ENCODE assay signal across 12 cellular contexts in the genomic region with DNA sequence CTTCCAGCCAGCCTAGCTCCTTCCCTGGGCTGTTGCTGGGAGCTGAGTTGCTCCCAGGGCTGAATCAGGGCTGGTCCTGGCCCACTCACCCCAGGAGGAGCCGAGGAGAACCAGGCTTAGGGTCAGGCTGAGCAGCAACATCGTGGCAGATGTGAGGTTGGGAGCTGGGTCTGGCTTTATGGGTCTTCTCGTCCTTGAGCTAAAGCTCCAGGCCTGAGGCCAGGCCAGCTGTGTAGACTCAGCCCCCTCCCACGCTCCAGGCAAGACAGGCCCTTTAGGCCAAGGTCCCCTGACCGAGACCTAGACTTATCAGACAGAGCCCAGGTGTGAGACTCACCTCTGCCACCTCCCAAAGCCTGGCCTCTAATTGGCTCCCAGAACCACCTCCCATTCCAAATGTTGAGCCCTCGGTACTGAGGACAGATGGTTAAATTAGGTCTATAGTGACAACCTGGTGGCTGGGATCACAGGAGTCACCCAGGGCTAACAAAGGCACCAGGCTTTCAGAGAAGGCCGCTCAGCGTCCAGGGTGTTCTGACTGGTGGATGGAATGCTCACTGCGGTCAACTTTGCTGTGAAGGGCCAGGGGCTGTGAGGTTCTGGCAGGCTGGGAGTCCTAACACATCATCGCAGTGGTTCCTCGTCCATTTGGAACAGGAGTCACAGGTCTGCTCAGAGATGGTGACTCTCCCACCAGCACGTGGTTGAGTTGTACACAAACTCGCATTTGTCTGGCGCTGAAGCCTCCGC. TPM values are rescaled to one million over a fixed set of nuclear protein-coding genes. Genes with fewer than 3 reads are reported as not detected.
DNase-seq lines count a peak whose midpoint lies in the region; ATAC-seq and TF ChIP-seq lines count a peak whose summit lies in the region.
"Had no signal": no experiment of that assay in that cellular context is flagged by ENCODE, and none has a peak within 500 bp of the region (broad histone marks: within the 10 kb centered on the region; RNA-seq: fewer than 3 reads in every experiment).

A gene (minus strand): TSS at position 151 of the 750 bp plus-strand sequence. CDS start 10 bp downstream, at position 141.

- no peak within 1 kb of the TSS for H3K4me3 ChIP-seq in psoas muscle

- H3K4me1 Mint-ChIP-seq in activated CD8-positive, alpha-beta memory T cell treated with anti-CD3 and anti-CD28 coated beads, Interleukin-2, amount 10 ng/mL, durations not matched to agents 7 days and 5 days, result peaks cover 16% of the 10 kb centered on the region
- peaks cover 13% of the 10 kb centered on the region for H3K4me1 Mint-ChIP-seq in endothelial cell (ENCODE audit: unreplicated experiment)

- H3K4me1 ChIP-seq in psoas muscle, result peaks cover 21% of the 10 kb centered on the region

- no peak within 1 kb of the TSS for H3K27ac ChIP-seq in psoas muscle

- peaks cover 25% of the 10 kb centered on the region for H3K36me3 Mint-ChIP-seq in activated CD8-positive, alpha-beta memory T cell treated with anti-CD3 and anti-CD28 coated beads, Interleukin-2, amount 10 ng/mL, durations not matched to agents 7 days and 5 days
- H3K36me3 Mint-ChIP-seq in endothelial cell (ENCODE audit: low read depth, unreplicated experiment), result peaks cover 2% of the 10 kb centered on the region

- peaks cover 0 to 36% of the 10 kb centered on the region in 2 donors for H3K36me3 ChIP-seq in psoas muscle (ENCODE audit: insufficient read depth in 1 of 2, low read depth in 1 of 2)

- no peak within 1 kb of the TSS for H3K4me3 Mint-ChIP-seq in activated CD8-positive, alpha-beta memory T cell treated with anti-CD3 and anti-CD28 coated beads, Interleukin-2, amount 10 ng/mL, durations not matched to agents 7 days and 5 days
- no peak within 1 kb of the TSS for H3K4me3 Mint-ChIP-seq in endothelial cell (ENCODE audit: unreplicated experiment)

- intact Hi-C loops in psoas muscle (cut with DNase I), result loop anchor here in 1 of 2 donors (10.0 kb wide), 1 partner anchor 407 kb away; a partner anchor contains a TSS

- DNase-seq in activated CD8-positive, alpha-beta memory T cell treated with anti-CD3 and anti-CD28 coated beads, Interleukin-2, amount 10 ng/mL, durations not matched to agents 7 days and 5 days, result no peak
- no peak for DNase-seq in activated CD8-positive, alpha-beta memory T cell treated with anti-CD3 and anti-CD28 coated beads for 24 hours
- no peak for DNase-seq in endothelial cell (ENCODE audit: low spot score)
- peak in 1 of 2 donors; percentile 50 for DNase-seq in psoas muscle
- no peak for DNase-seq in omental fat pad (ENCODE audit: low spot score)
- DNase-seq in Ammon's horn (ENCODE audit: low spot score), result no peak
- DNase-seq: DMS79, NCI-H1048 had no signal

- peak; percentile 31; the same call in 1 of the 2 replicates for TF ChIP-seq POLR2A in Raji (IDR thresholded peaks at IDR 0.05; ENCODE audit: insufficient read depth, low read depth, low read length)

- TF ChIP-seq CTCF in endothelial cell (IDR thresholded peaks at IDR 0.05; ENCODE audit: unreplicated experiment) (peak; percentile 41), psoas muscle (IDR thresholded peaks at IDR 0.05) (peak; percentile 6), omental fat pad (IDR thresholded peaks at IDR 0.05) (no peak)

- no peaks in the 10 kb centered on the region for H3K9me3 ChIP-seq in psoas muscle

- CTCF ChIA-PET in activated CD8-positive, alpha-beta memory T cell treated with anti-CD3 and anti-CD28 coated beads, Interleukin-2, amount 10 ng/mL, durations not matched to agents 7 days and 5 days (lab: Charles Lee), result interaction anchor here (0.6 to 2.0 kb wide), 5 partner anchors 48 to 397 kb away, joined by 3 to 12 read pairs (median 7); a partner anchor contains a TSS

- no peaks in the 10 kb centered on the region for H3K27me3 Mint-ChIP-seq in activated CD8-positive, alpha-beta memory T cell treated with anti-CD3 and anti-CD28 coated beads, Interleukin-2, amount 10 ng/mL, durations not matched to agents 7 days and 5 days
- H3K27me3 Mint-ChIP-seq in endothelial cell (ENCODE audit: unreplicated experiment), result peaks cover 31% of the 10 kb centered on the region

- ATAC-seq in activated CD8-positive, alpha-beta memory T cell treated with anti-CD3 and anti-CD28 coated beads, Interleukin-2, amount 10 ng/mL, durations not matched to agents 7 days and 5 days, result no peak
- ATAC-seq in psoas muscle, result no peak
- no peak for ATAC-seq in omental fat pad (ENCODE audit: low FRiP score)
- ATAC-seq in GM21360 (IDR thresholded peaks at IDR 0.05; ENCODE audit: unreplicated experiment), result no peak
- ATAC-seq: HCT116, left colon had no signal

- no peaks in the 10 kb centered on the region for H3K9me3 Mint-ChIP-seq in activated CD8-positive, alpha-beta memory T cell treated with anti-CD3 and anti-CD28 coated beads, Interleukin-2, amount 10 ng/mL, durations not matched to agents 7 days and 5 days (ENCODE audit: low read depth)
- H3K9me3 Mint-ChIP-seq in endothelial cell (ENCODE audit: unreplicated experiment), result no peaks in the 10 kb centered on the region

- peak within 1 kb of the TSS; percentile 50 for H3K27ac Mint-ChIP-seq in activated CD8-positive, alpha-beta memory T cell treated with anti-CD3 and anti-CD28 coated beads, Interleukin-2, amount 10 ng/mL, durations not matched to agents 7 days and 5 days
- H3K27ac Mint-ChIP-seq in endothelial cell (ENCODE audit: unreplicated experiment), result no peak within 1 kb of the TSS

- H3K27me3 ChIP-seq in psoas muscle (ENCODE audit: insufficient read depth in 3 of 3, low read length in 2 of 3), result no peaks in the 10 kb centered on the region

- WGBS in psoas muscle, 3 donors, result 81 to 88% (median 81%) methylated on average over 15 of the region's 15 CpGs

RNA-seq across cellular contexts. Expression of the gene that starts here (rescaled TPM):
- 1 to 10 TPM; 5.0 to 6.7 TPM for total RNA-seq in activated CD8-positive, alpha-beta memory T cell treated with anti-CD3 and anti-CD28 coated beads, Interleukin-2, amount 10 ng/mL, durations not matched to agents 7 days and 5 days
- total RNA-seq in endothelial cell (ENCODE audit: unreplicated experiment), result 0.56 TPM
- total RNA-seq in psoas muscle, result 1 to 10 TPM in 1 of 4 donors, under 1 TPM in 3; 0.27 to 1.1 (median 0.79) TPM
- 1 to 10 TPM; 1.1 TPM for polyA plus RNA-seq in psoas muscle
- 1 to 10 TPM in 3 of 4 donors, under 1 TPM in 1; 0.65 to 5.0 (median 2.3) TPM for total RNA-seq in omental fat pad

Comparison
In these comparisons a context has a peak if more than half of its experiments do, and no peak if none do; other contexts are left out.
1. CTCF ChIP-seq: peak in endothelial cell (single experiment) and psoas muscle (single experiment); none in omental fat pad (0 of 3).